In the genomic region with DNA sequence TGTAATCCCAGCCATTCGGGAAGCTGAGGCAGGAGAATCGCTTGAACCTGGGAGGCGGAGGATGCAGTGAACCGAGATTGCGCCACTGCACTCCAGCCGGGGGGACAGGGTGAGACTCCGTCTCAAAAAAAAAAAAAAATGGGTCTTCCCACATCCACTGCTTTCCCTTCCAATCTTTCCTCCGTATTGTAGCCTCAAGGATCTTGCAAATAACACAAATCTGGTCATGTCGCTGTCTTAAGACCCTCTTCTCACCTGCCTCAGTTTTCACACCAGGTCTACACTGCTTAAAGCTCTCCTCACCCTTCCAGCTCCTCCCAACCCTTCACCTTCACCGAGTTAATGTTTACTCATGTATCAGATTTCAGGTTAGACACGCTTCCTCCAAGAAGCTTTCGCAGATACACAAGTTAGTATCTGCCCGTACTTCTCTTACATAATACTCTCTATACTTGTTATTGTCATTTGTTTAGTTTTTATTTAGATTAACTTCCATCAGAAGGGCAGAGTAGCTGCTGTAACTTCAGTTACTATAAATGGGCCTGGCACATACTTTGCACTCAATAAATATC, we compare ENCODE assay signal across 1 cellular context.
TF ChIP-seq lines count a peak whose summit lies in the region.

No MANE protein-coding gene starts in this region.

TF ChIP-seq in A549, 52 proteins besides CTCF, POLR2A, EP300 and RAD21 (continued from another document):
- TF ChIP-seq ELK1 (IDR thresholded peaks at IDR 0.05; ENCODE audit: low read depth, low read length) (no peak), ESRRA (IDR thresholded peaks at IDR 0.05; ENCODE audit: borderline replicate concordance, low read length) (no peak), CEBPB (IDR thresholded peaks at IDR 0.05) (no peak), EHMT2 (IDR thresholded peaks at IDR 0.05; ENCODE audit: low read depth) (no peak), EHF (CRISPR knock-in tag; IDR thresholded peaks at IDR 0.05) (no peak), ZC3H11A (IDR thresholded peaks at IDR 0.05) (no peak), KDM1A (IDR thresholded peaks at IDR 0.05; ENCODE audit: low read depth) (no peak), HEYL (CRISPR knock-in tag; IDR thresholded peaks at IDR 0.05) (no peak), HOXA7 (CRISPR knock-in tag; IDR thresholded peaks at IDR 0.05) (no peak), TP53 (CRISPR knock-in tag; IDR thresholded peaks at IDR 0.05) (no peak)
